Comparison of ENCODE assay signal across 15 cellular contexts in genomic region chr13:30851697-30852096, GRCh38. TPM values are rescaled to one million over a fixed set of nuclear protein-coding genes. Genes with fewer than 3 reads are reported as not detected.
A peak's percentile ranks its signal among the peaks of the same experiment; 100 is the strongest.
DNase-seq lines count a peak whose midpoint lies in the region; ATAC-seq and TF ChIP-seq lines count a peak whose summit lies in the region.
"Had no signal": no experiment of that assay in that cellular context is flagged by ENCODE, and none has a peak within 500 bp of the region (broad histone marks: within the 10 kb centered on the region; RNA-seq: fewer than 3 reads in every experiment).

No MANE protein-coding gene starts in this region.

- ATAC-seq in GM19468 (IDR thresholded peaks at IDR 0.05; ENCODE audit: extremely low read depth, unreplicated experiment) = peak; percentile 45
- ATAC-seq in HG02973 (IDR thresholded peaks at IDR 0.05; ENCODE audit: unreplicated experiment) = peak; percentile 59
- ATAC-seq in lower lobe of right lung = no peak
- no peak for ATAC-seq in left lung
- ATAC-seq: effector memory CD8-positive, alpha-beta T cell; left ventricle myocardium superior had no signal

- no peak overlapping the region for H3K27ac Mint-ChIP-seq in neural progenitor cell
- H3K27ac Mint-ChIP-seq: effector memory CD8-positive, alpha-beta T cell; type B pancreatic cell had no signal

- H3K9me3 ChIP-seq in lower lobe of right lung (no peaks in the 10 kb centered on the region), left lung (no peaks in the 10 kb centered on the region), neural progenitor cell (ENCODE audit: low read depth) (no peaks in the 10 kb centered on the region)
- H3K9me3 ChIP-seq: neutrophil had no signal

- H3K27me3 ChIP-seq in lower lobe of right lung (ENCODE audit: low read depth) = no peaks in the 10 kb centered on the region
- H3K27me3 ChIP-seq in left lung = no peaks in the 10 kb centered on the region
- H3K27me3 ChIP-seq in neural progenitor cell = no peaks in the 10 kb centered on the region

- H3K4me3 Mint-ChIP-seq in neural progenitor cell = no peak overlapping the region
- H3K4me3 Mint-ChIP-seq: effector memory CD8-positive, alpha-beta T cell; type B pancreatic cell had no signal

- peaks cover 18% of the 10 kb centered on the region for H3K27me3 Mint-ChIP-seq in neural progenitor cell (ENCODE audit: insufficient read depth, low read depth)

- in situ Hi-C loops in GM13977 (cut with MboI; ENCODE audit: low pct_unique_long_range_greater_than_20kb, low sequenced_read_pairs, unreplicated experiment) = no loop called here

- TF ChIP-seq CTCF in GM13977 (IDR thresholded peaks at IDR 0.05; ENCODE audit: extremely low read depth, insufficient read depth, missing control alignments) = no peak
- TF ChIP-seq CTCF in lower lobe of right lung (IDR thresholded peaks at IDR 0.05) = no peak
- TF ChIP-seq CTCF in left lung (IDR thresholded peaks at IDR 0.05) = no peak
- TF ChIP-seq CTCF in neural progenitor cell (IDR thresholded peaks at IDR 0.05) = no peak

- H3K9me3 Mint-ChIP-seq in neural progenitor cell = peaks cover 7% of the 10 kb centered on the region
- H3K9me3 Mint-ChIP-seq: effector memory CD8-positive, alpha-beta T cell had no signal

- H3K27ac ChIP-seq in lower lobe of right lung (no peak overlapping the region), left lung (no peak overlapping the region), neural progenitor cell (no peak overlapping the region)
- H3K27ac ChIP-seq: neutrophil had no signal

- peaks cover 4% of the 10 kb centered on the region for H3K36me3 Mint-ChIP-seq in neural progenitor cell

- H2AFZ ChIP-seq in neural progenitor cell (replicated peaks) = no peak overlapping the region

- H3K36me3 ChIP-seq in lower lobe of right lung = no peaks in the 10 kb centered on the region
- H3K36me3 ChIP-seq in left lung = no peaks in the 10 kb centered on the region
- no peaks in the 10 kb centered on the region for H3K36me3 ChIP-seq in neural progenitor cell
- H3K36me3 ChIP-seq: neutrophil had no signal

- no peaks in the 10 kb centered on the region for H3F3A ChIP-seq in neural progenitor cell (ENCODE audit: low read depth)

- H3K4me1 Mint-ChIP-seq in neural progenitor cell = peaks cover 16% of the 10 kb centered on the region

- no peak overlapping the region for H3K4me3 ChIP-seq in lower lobe of right lung
- H3K4me3 ChIP-seq in left lung = no peak overlapping the region
- no peak overlapping the region for H3K4me3 ChIP-seq in neural progenitor cell

- no peaks in the 10 kb centered on the region for H4K20me1 ChIP-seq in neural progenitor cell (ENCODE audit: low read depth)

- H3K4me1 ChIP-seq in lower lobe of right lung (no peaks in the 10 kb centered on the region), left lung (peaks cover 0 to 8% of the 10 kb centered on the region in 2 donors), neural progenitor cell (no peaks in the 10 kb centered on the region)

- H3K4me2 ChIP-seq in neural progenitor cell = no peak overlapping the region

- peak; percentile 54 for DNase-seq in GM13977 (ENCODE audit: low spot score)
- DNase-seq in NAMALWA (ENCODE audit: low spot score) = peak; percentile 33
- DNase-seq in occipital lobe (lab: John Stamatoyannopoulos, UW) = no peak
- DNase-seq in lower lobe of right lung = no peak
- DNase-seq in left lung = no peak
- no peak for DNase-seq in neural progenitor cell (ENCODE audit: low spot score)
- DNase-seq: activated CD4-positive, alpha-beta T cell treated with anti-CD3 and anti-CD28 coated beads for 4 hours; effector memory CD8-positive, alpha-beta T cell; left ventricle myocardium superior; small intestine had no signal

- H3K79me2 ChIP-seq in neural progenitor cell (ENCODE audit: low read depth) = no peaks in the 10 kb centered on the region

- no peak overlapping the region for H3K9ac ChIP-seq in neural progenitor cell

- intact Hi-C loops in lower lobe of right lung (cut with DNase I) (no loop called here), left lung (cut with DNase I) (no loop called here)

RNA-seq across cellular contexts. Expression of gene MEDAG, which starts 54.4 kb away (rescaled TPM):
- total RNA-seq in occipital lobe = 0.78 TPM
- 7.2 TPM for total RNA-seq in lower lobe of right lung
- total RNA-seq in left lung = 10 to 100 TPM; 10.6 to 16.5 TPM
- total RNA-seq in neural progenitor cell (ENCODE audit: low replicate concordance) = 0.06 TPM in 1 of 2 replicates, not detected in the other
- total RNA-seq: NCI-H460 had no signal

Comparison
In these comparisons a context has a peak if more than half of its experiments do, and no peak if none do; other contexts are left out.
1. DNase-seq: peak in GM13977 (single experiment) and NAMALWA (single experiment); none in occipital lobe (single experiment), lower lobe of right lung (single experiment), left lung (0 of 2) and neural progenitor cell (single experiment).
2. ATAC-seq: peak in GM19468 (single experiment) and HG02973 (single experiment); none in lower lobe of right lung (0 of 2) and left lung (single experiment).